Comparison of ENCODE assay signal across 8 cellular contexts in the genomic region with DNA sequence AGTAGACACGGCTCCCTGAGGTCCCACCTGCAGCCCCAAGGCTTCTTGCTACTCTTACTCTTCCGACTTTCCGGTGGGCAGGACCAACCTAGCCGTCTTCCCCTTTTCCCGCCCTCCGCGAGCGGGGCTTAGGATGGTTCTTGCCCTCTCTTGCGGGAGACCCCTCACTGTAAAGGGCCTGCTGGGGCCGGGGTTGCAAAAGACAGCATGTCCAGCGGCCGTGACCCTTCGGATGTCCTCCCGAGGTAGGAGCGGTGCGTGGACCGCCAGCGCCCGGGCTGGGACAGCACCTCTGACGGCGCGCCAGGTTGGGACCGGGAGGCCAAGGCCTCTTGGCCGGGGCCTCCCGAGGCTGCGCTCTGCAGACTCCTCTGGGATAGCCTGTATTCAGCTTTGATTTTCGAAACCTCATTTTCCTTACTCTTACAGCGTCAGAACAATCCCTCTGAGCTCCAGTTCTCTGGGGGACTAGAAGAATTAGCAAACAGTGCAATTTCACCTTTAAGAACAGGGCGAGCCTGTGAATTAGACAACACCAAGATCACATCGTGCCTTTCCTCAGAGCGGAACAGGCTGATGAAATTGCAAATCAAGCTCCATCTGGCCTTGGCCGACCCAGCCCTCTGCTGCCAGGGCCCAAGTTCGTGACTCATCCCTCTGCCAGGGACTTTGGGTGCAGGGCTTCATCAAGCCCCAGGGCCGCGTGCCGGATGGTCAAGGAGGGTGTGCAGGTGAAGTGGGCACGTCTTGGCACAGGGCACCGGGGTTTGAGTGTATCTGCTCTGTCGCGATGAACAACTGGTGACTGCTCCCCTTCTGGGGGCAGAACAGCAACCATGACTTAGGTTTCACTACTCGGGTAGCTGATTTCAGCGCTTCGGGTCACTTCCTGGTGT. TPM values are rescaled to one million over a fixed set of nuclear protein-coding genes. Genes with fewer than 3 reads are reported as not detected.
DNase-seq lines count a peak whose midpoint lies in the region; TF ChIP-seq lines count a peak whose summit lies in the region.

No MANE protein-coding gene starts in this region.

- peaks cover 6% of the 10 kb centered on the region for H3K27me3 Mint-ChIP-seq in glutamatergic neuron (ENCODE audit: unreplicated experiment)

- TF ChIP-seq CTCF in A673 (conservative IDR thresholded peaks at IDR 0.05; ENCODE audit: low read depth, low read length) (no peak), GM20000 (IDR thresholded peaks at IDR 0.05; ENCODE audit: extremely low read depth, missing control alignments) (no peak), VCaP (conservative IDR thresholded peaks at IDR 0.05) (no peak), glutamatergic neuron (IDR thresholded peaks at IDR 0.05; ENCODE audit: partially characterized antibody, unreplicated experiment) (no peak)

- H3K27ac ChIP-seq in A673 (ENCODE audit: low read depth, low read length, poor library complexity, severe bottlenecking) (no peak overlapping the region), VCaP (peak overlapping the region; percentile 67; the same call in 1 of the 2 replicates), rectal smooth muscle tissue (ENCODE audit: low read depth, low read length) (no peak overlapping the region)

- H3K27me3 ChIP-seq in A673 (replicated peaks; ENCODE audit: insufficient read depth, low read depth, low read length, poor library complexity) (peaks cover 22% of the 10 kb centered on the region), rectal smooth muscle tissue (ENCODE audit: control insufficient read depth, insufficient read depth, low read length) (no peaks in the 10 kb centered on the region)

- H3K4me3 Mint-ChIP-seq in glutamatergic neuron (ENCODE audit: unreplicated experiment), result peak overlapping the region; percentile 77

- H3K4me1 ChIP-seq in A673 (ENCODE audit: insufficient read depth, low read length, poor library complexity, severe bottlenecking), result peaks cover 5% of the 10 kb centered on the region
- peaks cover 2% of the 10 kb centered on the region for H3K4me1 ChIP-seq in rectal smooth muscle tissue (ENCODE audit: control insufficient read depth, insufficient read depth, low read length)

- peak overlapping the region; percentile 57 for H3K9ac ChIP-seq in rectal smooth muscle tissue (ENCODE audit: low read length)

- H3K9me3 ChIP-seq in A673 (ENCODE audit: low read depth, low read length, poor library complexity, severe bottlenecking), result no peaks in the 10 kb centered on the region

- peaks cover 3% of the 10 kb centered on the region for H3K36me3 Mint-ChIP-seq in glutamatergic neuron (ENCODE audit: unreplicated experiment)

- intact Hi-C loops in A673 (cut with micrococcal nuclease; ENCODE audit: unreplicated experiment), result no loop called here

- POLR2A ChIA-PET in A673 (lab: Charles Lee; ENCODE audit: low non-redundant PET), result interaction anchor here (0.6 kb wide), 1 partner anchor 596 kb away, joined by 4 read pairs; no protein-coding TSS in a partner anchor

- peaks cover 2% of the 10 kb centered on the region for H3K9me3 Mint-ChIP-seq in glutamatergic neuron (ENCODE audit: unreplicated experiment)

- DNase-seq in A673 (ENCODE audit: low spot score), result no peak
- DNase-seq in GM20000 (ENCODE audit: low spot score), result peak; percentile 35
- peak; percentile 32 for DNase-seq in glutamatergic neuron
- no peak for DNase-seq in SW 1271 (lab: John Stamatoyannopoulos, UW)
- DNase-seq in NCI-H1105 (lab: John Stamatoyannopoulos, UW), result no peak
- no peak for DNase-seq in stimulated activated naive CD4-positive, alpha-beta T cell treated with Interleukin-2 at 50 U/mL for 16 hours (lab: John Stamatoyannopoulos, UW)

- BruUV-seq in A673 (replicated peaks; lab: Mats Ljungman, UMichigan), result no TSS peak

- H3K27ac Mint-ChIP-seq in glutamatergic neuron (ENCODE audit: unreplicated experiment), result no peak overlapping the region

- H3K4me1 Mint-ChIP-seq in glutamatergic neuron (ENCODE audit: low read depth, unreplicated experiment), result peaks cover 7% of the 10 kb centered on the region

- CTCF ChIA-PET in A673 (lab: Charles Lee), result no interaction called here

- peak overlapping the region; percentile 57 for H3K4me3 ChIP-seq in A673 (ENCODE audit: low read depth, low read length, poor library complexity, severe bottlenecking)
- peak overlapping the region; percentile 77 for H3K4me3 ChIP-seq in rectal smooth muscle tissue (ENCODE audit: low read length)

- H3K36me3 ChIP-seq in A673 (ENCODE audit: insufficient read depth, low read length, poor library complexity, severe bottlenecking) (no peaks in the 10 kb centered on the region), rectal smooth muscle tissue (ENCODE audit: control insufficient read depth, insufficient read depth, low read length) (no peaks in the 10 kb centered on the region)

RNA-seq across cellular contexts. Expression of gene MOCOS, which starts 0.8 kb away (rescaled TPM):
- not detected in 2 replicates for total RNA-seq in A673 (2021)
- 1.3 TPM for total RNA-seq in glutamatergic neuron (ENCODE audit: unreplicated experiment)

RNA-seq across cellular contexts. Expression of gene ELP2, which starts 58.4 kb away (rescaled TPM):
- 96.5 and 110 TPM in 2 replicates for total RNA-seq in A673 (2021)
- total RNA-seq in glutamatergic neuron (ENCODE audit: unreplicated experiment), result 96.2 TPM

RNA-seq across cellular contexts. Expression of gene SLC39A6, which starts 58.9 kb away (rescaled TPM):
- total RNA-seq in A673 (2021) (58.1 and 70.7 TPM in 2 replicates), glutamatergic neuron (ENCODE audit: unreplicated experiment) (113 TPM)

Comparison
In these comparisons a context has a peak if more than half of its experiments do, and no peak if none do; other contexts are left out.
1. DNase-seq: peak in GM20000 (single experiment) and glutamatergic neuron (single experiment); none in A673 (single experiment), SW 1271 (0 of 2), NCI-H1105 (single experiment) and stimulated activated naive CD4-positive, alpha-beta T cell treated with Interleukin-2 at 50 U/mL for 16 hours (single experiment).